ENCODE assay signal across 13 cellular contexts in genomic region chr20:3869839-3870634, GRCh38.
"Had no signal": no experiment of that assay in that cellular context is flagged by ENCODE, and none has a peak within 500 bp of the region (broad histone marks: within the 10 kb centered on the region; RNA-seq: fewer than 3 reads in every experiment).

No MANE protein-coding gene starts in this region.

- H3K4me3 Mint-ChIP-seq: activated CD4-positive, alpha-beta memory T cell treated with anti-CD3 and anti-CD28 coated beads, Interleukin-2, amount 10 ng/mL, durations not matched to agents 7 days and 5 days; effector memory CD8-positive, alpha-beta T cell; nephron; T-helper 17 cell had no signal

- H3K4me1 Mint-ChIP-seq: nephron had no signal

- H3K27ac Mint-ChIP-seq: nephron, T-helper 17 cell had no signal

- H3K27ac ChIP-seq: coronary artery, ovary, suprapubic skin had no signal

- H3K9me3 ChIP-seq: ovary, suprapubic skin had no signal

- ATAC-seq: effector memory CD8-positive, alpha-beta T cell; left lobe of liver; SK-N-SH treated with all-trans-retinoic acid at 6 μM for 48 hours; stimulated activated naive CD8-positive, alpha-beta T cell treated with anti-CD3 and anti-CD28 coated beads, Interleukin-15, Interleukin-2, amounts not matched to agents 100 U/mL and 50 U/mL, for 24 hours; T-helper 17 cell had no signal

- H3K36me3 ChIP-seq: ovary had no signal

- H3K4me3 ChIP-seq: coronary artery, ovary, suprapubic skin had no signal

- H3K9me3 Mint-ChIP-seq: activated CD4-positive, alpha-beta memory T cell treated with anti-CD3 and anti-CD28 coated beads, Interleukin-2, amount 10 ng/mL, durations not matched to agents 7 days and 5 days; effector memory CD8-positive, alpha-beta T cell; nephron had no signal

- H3K27me3 ChIP-seq: ovary, suprapubic skin had no signal

- DNase-seq: activated CD4-positive, alpha-beta memory T cell treated with anti-CD3 and anti-CD28 coated beads, Interleukin-2, amount 10 ng/mL, durations not matched to agents 7 days and 5 days; effector memory CD8-positive, alpha-beta T cell; glutamatergic neuron; mammary epithelial cell; ovary; stimulated activated CD4-positive, alpha-beta T cell treated with anti-CD3 and anti-CD28 coated beads, Interleukin-2, amount 100 ng/mL, for 48 hours; stimulated activated naive CD8-positive, alpha-beta T cell treated with anti-CD3 and anti-CD28 coated beads, Interleukin-15, Interleukin-2, amounts not matched to agents 100 U/mL and 50 U/mL, for 24 hours; T-helper 17 cell had no signal

- H3K27me3 Mint-ChIP-seq: activated CD4-positive, alpha-beta memory T cell treated with anti-CD3 and anti-CD28 coated beads, Interleukin-2, amount 10 ng/mL, durations not matched to agents 7 days and 5 days; effector memory CD8-positive, alpha-beta T cell; T-helper 17 cell had no signal
